Comparison of ENCODE assay signal across 32 cellular contexts in genomic region chr7:38409524-38409923, GRCh38.
"Had no signal": no experiment of that assay in that cellular context is flagged by ENCODE, and none has a peak within 500 bp of the region (broad histone marks: within the 10 kb centered on the region; RNA-seq: fewer than 3 reads in every experiment).

No MANE protein-coding gene starts in this region.

- H3K4me1 ChIP-seq: Peyer's patch, SJSA1 had no signal

- H3K36me3 ChIP-seq: brain microvascular endothelial cell, MG63, Peyer's patch, SJSA1 had no signal

- DNase-seq: activated CD4-positive, alpha-beta T cell treated with anti-CD3 and anti-CD28 coated beads, Interleukin-2, amount 10 ng/mL, durations not matched to agents 24 days and 14 days; activated CD4-positive, alpha-beta T cell treated with anti-CD3 and anti-CD28 coated beads, Interleukin-2, amount 50 U/mL, for 4 hours; activated CD8-positive, alpha-beta T cell treated with anti-CD3 and anti-CD28 coated beads for 36 hours; activated effector memory CD4-positive, alpha-beta T cell treated with anti-CD3 and anti-CD28 coated beads, Interleukin-2, amount 50 U/mL, for 16 hours; activated naive CD4-positive, alpha-beta T cell; activated naive CD4-positive, alpha-beta T cell treated with anti-CD3 and anti-CD28 coated beads, Interleukin-2, amount 50 U/mL, for 16 hours; activated naive CD8-positive, alpha-beta T cell treated with anti-CD3 and anti-CD28 coated beads for 36 hours; activated T-cell treated with anti-CD3 and anti-CD28 coated beads, Interleukin-2, amount 50 U/mL, for 1 hour; activated T-cell treated with anti-CD3 and anti-CD28 coated beads, Interleukin-2, amount 50 U/mL, for 72 hours; amniotic stem cell; aorta; brain microvascular endothelial cell; central memory CD4-positive, alpha-beta T cell; Kasumi-1; KG1; MG63; MV-4-11; NCI-H1436 treated with DMSO at 0.1 percent for 48 hours; NCI-H1694 treated with DMSO at 0.1 percent for 48 hours; NCI-H2029; NCI-H2107; NCI-H226; NCI-H510A; NCI-H526; NK-92 treated with Interleukin-12 subunit alpha and Interleukin-12 subunit beta, amount 100 ng/mL, for 24 hours; PC-3; Peyer's patch; SHP77 treated with DMSO at 0.1 percent for 48 hours; SK-N-SH had no signal

- H3K27ac ChIP-seq: brain microvascular endothelial cell, Peyer's patch, SJSA1 had no signal

- H3K4me2 ChIP-seq: SK-N-SH had no signal

- H3K9me3 ChIP-seq: MG63, Peyer's patch, SJSA1, SK-N-SH had no signal

- H3K4me3 ChIP-seq: MG63, Peyer's patch, SJSA1 had no signal

- ATAC-seq: activated CD8-positive, alpha-beta T cell treated with anti-CD3 and anti-CD28 coated beads for 36 hours; activated T-cell treated with anti-CD3 and anti-CD28 coated beads, Interleukin-2, amount 50 U/mL, for 72 hours; activated T-helper 17 cell treated with anti-CD3 and anti-CD28 coated beads, Interleukin-2, amount 50 U/mL, for 72 hours; PC-3 had no signal

- H3K27me3 ChIP-seq: brain microvascular endothelial cell, MG63, Peyer's patch, SJSA1 had no signal

- FAIRE-seq: TTC549 had no signal

- H3K9ac ChIP-seq: SK-N-SH had no signal
